8 cellular contexts compared by ENCODE assay signal in the genomic region with DNA sequence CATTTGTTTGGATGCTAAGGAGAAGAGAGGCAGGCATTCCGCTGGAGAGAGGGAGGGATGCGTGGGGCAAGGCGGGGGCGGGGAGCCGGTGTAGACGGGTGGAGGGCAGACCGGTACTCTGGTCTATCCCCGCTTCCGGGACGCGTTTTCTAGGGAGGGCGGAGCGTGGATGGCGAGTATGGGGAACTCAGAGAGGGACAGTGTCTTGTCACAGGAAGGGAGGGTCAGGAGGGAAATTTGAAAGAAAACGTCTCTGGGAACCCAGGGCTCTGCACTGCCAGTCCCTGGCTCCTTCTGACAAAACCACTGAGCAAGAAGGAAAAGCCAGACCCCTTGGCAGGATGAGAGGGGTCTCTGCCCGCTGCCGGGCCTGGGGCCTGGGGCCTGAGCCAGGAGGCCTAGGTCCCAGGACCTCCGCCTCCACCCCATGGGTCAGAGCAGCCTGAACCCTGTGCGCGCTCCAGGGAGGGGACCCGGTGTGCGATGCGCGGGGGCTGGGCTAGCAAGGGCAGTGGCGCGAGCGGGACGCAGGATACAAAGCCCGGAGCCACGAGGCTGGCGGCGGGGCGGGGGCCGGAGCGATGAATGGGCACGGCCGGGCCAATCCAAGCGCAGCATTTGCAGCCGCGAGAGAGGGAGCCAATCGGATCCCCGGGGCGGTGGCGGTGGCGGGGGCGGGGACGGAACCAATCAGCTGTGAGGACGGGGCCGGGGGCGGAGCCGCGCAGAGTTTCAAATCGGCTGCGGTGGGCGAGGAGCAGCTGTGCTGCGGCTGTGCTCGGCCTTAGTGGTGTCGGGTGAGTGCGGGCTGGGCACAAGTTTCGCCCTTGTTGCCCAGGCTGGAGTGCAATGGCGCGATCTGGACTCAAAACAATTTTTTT. TPM values are rescaled to one million over a fixed set of nuclear protein-coding genes. Genes with fewer than 3 reads are reported as not detected.
DNase-seq lines count a peak whose midpoint lies in the region; ATAC-seq and TF ChIP-seq lines count a peak whose summit lies in the region.

A gene with protein sequence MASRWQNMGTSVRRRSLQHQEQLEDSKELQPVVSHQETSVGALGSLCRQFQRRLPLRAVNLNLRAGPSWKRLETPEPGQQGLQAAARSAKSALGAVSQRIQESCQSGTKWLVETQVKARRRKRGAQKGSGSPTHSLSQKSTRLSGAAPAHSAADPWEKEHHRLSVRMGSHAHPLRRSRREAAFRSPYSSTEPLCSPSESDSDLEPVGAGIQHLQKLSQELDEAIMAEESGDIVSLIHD (plus strand): TSS at position 764 of the 881 bp plus-strand sequence. CDS start 656 bp downstream, outside the sequence.

- no peak for TF ChIP-seq RAD21 in liver (IDR thresholded peaks at IDR 0.05)

- ATAC-seq in GM19035 (IDR thresholded peaks at IDR 0.05; ENCODE audit: unreplicated experiment) = peak; percentile 87
- ATAC-seq in HG03342 (IDR thresholded peaks at IDR 0.05; ENCODE audit: unreplicated experiment) = peak; percentile 86

- H3K4me3 ChIP-seq in liver (ENCODE audit: low read depth in 1 of 3, low read length in 3 of 3) = peak within 1 kb of the TSS in 2 of 3 donors; percentile 47 to 53

- DNase-seq in AG09319 (ENCODE audit: extremely low read depth, low read depth) (peak; percentile 76), NCI-H510A (lab: John Stamatoyannopoulos, UW) (peak; percentile 98), dermis blood vessel endothelial cell (peak; percentile 95)
- DNase-seq in activated CD4-positive, alpha-beta T cell treated with anti-CD3 and anti-CD28 coated beads, Interleukin-2, amount 50 U/mL, for 1 hour = peak; percentile 92
- peak; percentile 88 to 95 for DNase-seq in stimulated activated CD4-positive, alpha-beta T cell treated with anti-CD3 and anti-CD28 coated beads, Interleukin-2, amount 100 ng/mL, for 48 hours

- 2% methylated on average over 62 of the region's 62 CpGs for WGBS in liver

- no peaks in the 10 kb centered on the region for H3K9me3 ChIP-seq in liver (ENCODE audit: control insufficient read depth in 4 of 4, low read length in 3 of 4)

- no peak within 1 kb of the TSS for H3K9ac ChIP-seq in liver (ENCODE audit: low read depth in 1 of 2, low read length in 2 of 2)

- no peak for TF ChIP-seq CTCF in AG09319 (IDR thresholded peaks at IDR 0.05; ENCODE audit: low read depth, low read length)
- no peak for TF ChIP-seq CTCF in liver (IDR thresholded peaks at IDR 0.05; ENCODE audit: low read depth, low read length, missing input control)

- peak within 1 kb of the TSS in 1 of 2 donors; percentile 50 for H3K27ac ChIP-seq in liver (ENCODE audit: low read depth in 1 of 2, low read length in 2 of 2)

- H3K27me3 ChIP-seq in liver (ENCODE audit: control insufficient read depth in 4 of 4, insufficient read depth in 4 of 4, low read length in 3 of 4) = peaks cover 0 to 2% (median 0%) of the 10 kb centered on the region in 4 donors

- H3K36me3 ChIP-seq in liver (ENCODE audit: control insufficient read depth in 4 of 4, insufficient read depth in 3 of 4, low read depth in 1 of 4, low read length in 3 of 4) = no peaks in the 10 kb centered on the region

- peaks cover 4 to 12% (median 6%) of the 10 kb centered on the region in 4 donors for H3K4me1 ChIP-seq in liver (ENCODE audit: control insufficient read depth in 4 of 4, insufficient read depth in 4 of 4, low read length in 3 of 4)

TF ChIP-seq in liver, 16 proteins besides CTCF, POLR2A, EP300 and RAD21:
- TF ChIP-seq RXRA (IDR thresholded peaks at IDR 0.05) (no peak), HNF4G (IDR thresholded peaks at IDR 0.05) (no peak), NR2F2 (IDR thresholded peaks at IDR 0.05) (no peak), EGR1 (IDR thresholded peaks at IDR 0.05; ENCODE audit: low read depth in 2 of 2) (peak; percentile 65 to 68), SP1 (IDR thresholded peaks at IDR 0.05) (peak; percentile 51)
TF ChIP-seq in liver: peak in this region for 2.

RNA-seq across cellular contexts. Expression of the gene that starts here (rescaled TPM):
- total RNA-seq in dermis blood vessel endothelial cell = 7.8 and 62.4 TPM in 2 replicates
- 1 to 10 TPM in 1 of 2 donors, not detected in 1; 5.2 TPM for total RNA-seq in liver
- polyA plus RNA-seq in liver = under 1 TPM; 0.10 to 0.75 TPM
